ENCODE assay signal across 1 cellular context in genomic region chr13:100130092-100130491, GRCh38.
TF ChIP-seq lines count a peak whose summit lies in the region.

No MANE protein-coding gene starts in this region.

TF ChIP-seq in HepG2, 621 proteins besides CTCF, POLR2A, EP300 and RAD21:
- TF ChIP-seq MIER2 (CRISPR knock-in tag; IDR thresholded peaks at IDR 0.05) (no peak), SMAD3 (CRISPR knock-in tag; IDR thresholded peaks at IDR 0.05) (no peak), CBX2 (IDR thresholded peaks at IDR 0.05; ENCODE audit: low read depth, low read length) (no peak), CBX2 (CRISPR knock-in tag; IDR thresholded peaks at IDR 0.05; ENCODE audit: low read depth) (no peak), DRAP1 (CRISPR knock-in tag; IDR thresholded peaks at IDR 0.05) (no peak), U2AF1 (optimal IDR thresholded peaks at IDR 0.05; ENCODE audit: low read depth, low read length) (no peak), ZNF281 (CRISPR knock-in tag; IDR thresholded peaks at IDR 0.05; ENCODE audit: borderline replicate concordance) (no peak), NR1H2 (CRISPR knock-in tag; IDR thresholded peaks at IDR 0.05; ENCODE audit: borderline replicate concordance, low read depth) (no peak), PHF5A (CRISPR knock-in tag; IDR thresholded peaks at IDR 0.05; ENCODE audit: low read depth, unreplicated experiment) (no peak), ZBTB7B (CRISPR knock-in tag; IDR thresholded peaks at IDR 0.05) (no peak), GTF2F1 (IDR thresholded peaks at IDR 0.05; ENCODE audit: low read length) (no peak), MATR3 (CRISPR knock-in tag; IDR thresholded peaks at IDR 0.05) (no peak), RBM22 (optimal IDR thresholded peaks at IDR 0.05; ENCODE audit: low read length) (no peak), PRDM10 (CRISPR knock-in tag; IDR thresholded peaks at IDR 0.05; ENCODE audit: low read depth) (no peak)
- TF ChIP-seq, protein P1, sequence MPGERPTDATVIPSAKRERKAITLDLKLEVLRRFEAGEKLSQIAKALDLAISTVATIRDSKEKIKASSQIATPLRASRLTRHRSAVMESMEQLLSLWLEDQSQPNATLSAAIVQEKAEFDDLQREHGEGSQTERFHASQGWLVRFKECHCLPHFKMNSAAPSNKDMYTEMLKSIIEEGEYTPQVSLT (CRISPR knock-in tag; IDR thresholded peaks at IDR 0.05; ENCODE audit: borderline replicate concordance, low read depth), result no peak
- TF ChIP-seq, protein P2, sequence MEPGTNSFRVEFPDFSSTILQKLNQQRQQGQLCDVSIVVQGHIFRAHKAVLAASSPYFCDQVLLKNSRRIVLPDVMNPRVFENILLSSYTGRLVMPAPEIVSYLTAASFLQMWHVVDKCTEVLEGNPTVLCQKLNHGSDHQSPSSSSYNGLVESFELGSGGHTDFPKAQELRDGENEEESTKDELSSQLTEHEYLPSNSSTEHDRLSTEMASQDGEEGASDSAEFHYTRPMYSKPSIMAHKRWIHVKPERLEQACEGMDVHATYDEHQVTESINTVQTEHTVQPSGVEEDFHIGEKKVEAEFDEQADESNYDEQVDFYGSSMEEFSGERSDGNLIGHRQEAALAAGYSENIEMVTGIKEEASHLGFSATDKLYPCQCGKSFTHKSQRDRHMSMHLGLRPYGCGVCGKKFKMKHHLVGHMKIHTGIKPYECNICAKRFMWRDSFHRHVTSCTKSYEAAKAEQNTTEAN (CRISPR knock-in tag; conservative IDR thresholded peaks at IDR 0.05), result no peak
